ENCODE assay signal across 12 cellular contexts in genomic region chr5:123087173-123088030, GRCh38. TPM values are rescaled to one million over a fixed set of nuclear protein-coding genes. Genes with fewer than 3 reads are reported as not detected.
A peak's percentile ranks its signal among the peaks of the same experiment; 100 is the strongest.
DNase-seq lines count a peak whose midpoint lies in the region; ATAC-seq and TF ChIP-seq lines count a peak whose summit lies in the region.
"Had no signal": no experiment of that assay in that cellular context is flagged by ENCODE, and none has a peak within 500 bp of the region (broad histone marks: within the 10 kb centered on the region; RNA-seq: fewer than 3 reads in every experiment).

No MANE protein-coding gene starts in this region.

- H3K36me3 ChIP-seq in WERI-Rb-1: no peaks in the 10 kb centered on the region
- H3K36me3 ChIP-seq in smooth muscle cell (ENCODE audit: low read depth): no peaks in the 10 kb centered on the region
- H3K36me3 ChIP-seq in colonic mucosa: no peaks in the 10 kb centered on the region
- H3K36me3 ChIP-seq: ovary had no signal

- no peaks in the 10 kb centered on the region for H3F3A ChIP-seq in smooth muscle cell (ENCODE audit: low read depth)

- H3K27ac ChIP-seq in WERI-Rb-1 (no peak overlapping the region), smooth muscle cell (ENCODE audit: low read depth) (no peak overlapping the region), colonic mucosa (no peak overlapping the region)

- H3K4me2 ChIP-seq in smooth muscle cell: peak overlapping the region; percentile 91

- intact Hi-C loops in colonic mucosa (cut with DNase I): no loop called here

- H3K79me2 ChIP-seq in smooth muscle cell (ENCODE audit: low read depth): peaks cover 27% of the 10 kb centered on the region

- H3K4me1 Mint-ChIP-seq in activated T-cell treated with anti-CD3 and anti-CD28 coated beads, Interleukin-2, amount 50 U/mL, for 72 hours (ENCODE audit: low read depth): peaks cover 10% of the 10 kb centered on the region

- H3K27me3 Mint-ChIP-seq in activated T-cell treated with anti-CD3 and anti-CD28 coated beads, Interleukin-2, amount 50 U/mL, for 72 hours (ENCODE audit: low read depth): peaks cover 80% of the 10 kb centered on the region

- H2AFZ ChIP-seq in smooth muscle cell (ENCODE audit: low read depth): peak overlapping the region; percentile 75

- H3K9me3 Mint-ChIP-seq in activated T-cell treated with anti-CD3 and anti-CD28 coated beads, Interleukin-2, amount 50 U/mL, for 72 hours: no peaks in the 10 kb centered on the region

- H3K4me3 ChIP-seq in WERI-Rb-1 (ENCODE audit: low read depth, low read length) (peak overlapping the region; percentile 13), smooth muscle cell (peak overlapping the region; percentile 84), colonic mucosa (no peak overlapping the region)

- no peaks in the 10 kb centered on the region for H3K36me3 Mint-ChIP-seq in activated T-cell treated with anti-CD3 and anti-CD28 coated beads, Interleukin-2, amount 50 U/mL, for 72 hours (ENCODE audit: insufficient read depth in 2 of 2)

- 2% methylated on average over 32 of the region's 32 CpGs for WGBS in smooth muscle cell (ENCODE audit: low lambda C conversion rate)

- H3K27me3 ChIP-seq in WERI-Rb-1 (ENCODE audit: insufficient read depth, low read depth, severe bottlenecking): peaks cover 66% of the 10 kb centered on the region
- peaks cover 46% of the 10 kb centered on the region for H3K27me3 ChIP-seq in smooth muscle cell (ENCODE audit: low read depth)
- peaks cover 72% of the 10 kb centered on the region for H3K27me3 ChIP-seq in colonic mucosa
- H3K27me3 ChIP-seq: ovary had no signal

- no peak for ATAC-seq in activated T-cell treated with anti-CD3 and anti-CD28 coated beads, Interleukin-2, amount 50 U/mL, for 72 hours (replicated peaks in 1 of 2)
- ATAC-seq in GM19324 (IDR thresholded peaks at IDR 0.05; ENCODE audit: low FRiP score, unreplicated experiment) (no peak), HG03521 (IDR thresholded peaks at IDR 0.05; ENCODE audit: unreplicated experiment) (no peak)

- peaks cover 9% of the 10 kb centered on the region for H4K20me1 ChIP-seq in smooth muscle cell (ENCODE audit: low read depth)

- no peak for DNase-seq in activated T-cell treated with anti-CD3 and anti-CD28 coated beads, Interleukin-2, amount 50 U/mL, for 72 hours
- DNase-seq in activated T-cell treated with anti-CD3 and anti-CD28 coated beads, Interleukin-2, amount 50 U/mL, for 1 hour: no peak
- DNase-seq in WERI-Rb-1: peak; percentile 53
- DNase-seq in left kidney (ENCODE audit: low read depth, low spot score): peak; percentile 40
- no peak for DNase-seq in smooth muscle cell (lab: John Stamatoyannopoulos, UW; ENCODE audit: unreplicated experiment)
- DNase-seq in colonic mucosa: no peak
- DNase-seq: GDM1, NCI-H1417 treated with DMSO at 0.1 percent for 48 hours, NCI-H748 treated with DMSO at 0.1 percent for 48 hours had no signal

- peaks cover 12% of the 10 kb centered on the region for H3K4me1 ChIP-seq in smooth muscle cell (ENCODE audit: low read depth)
- peaks cover 4% of the 10 kb centered on the region for H3K4me1 ChIP-seq in colonic mucosa

- TF ChIP-seq CTCF in WERI-Rb-1 (IDR thresholded peaks at IDR 0.05; ENCODE audit: low read depth, low read length) (no peak), smooth muscle cell (IDR thresholded peaks at IDR 0.05; ENCODE audit: borderline replicate concordance, insufficient read depth, poor library complexity, severe bottlenecking) (no peak), colonic mucosa (IDR thresholded peaks at IDR 0.05) (no peak)

- H3K4me3 Mint-ChIP-seq in activated T-cell treated with anti-CD3 and anti-CD28 coated beads, Interleukin-2, amount 50 U/mL, for 72 hours: peak overlapping the region; percentile 79 to 86

- H3K9me3 ChIP-seq in WERI-Rb-1 (ENCODE audit: severe bottlenecking): no peaks in the 10 kb centered on the region
- H3K9me3 ChIP-seq in smooth muscle cell (replicated peaks; ENCODE audit: low read depth): no peaks in the 10 kb centered on the region
- no peaks in the 10 kb centered on the region for H3K9me3 ChIP-seq in colonic mucosa
- H3K9me3 ChIP-seq: ovary had no signal

- H3K9ac ChIP-seq in smooth muscle cell (ENCODE audit: low read depth) (no peak overlapping the region), colonic mucosa (ENCODE audit: low read depth in 2 of 2, low read length in 2 of 2) (no peak overlapping the region)

- H3K27ac Mint-ChIP-seq in activated T-cell treated with anti-CD3 and anti-CD28 coated beads, Interleukin-2, amount 50 U/mL, for 72 hours: no peak overlapping the region

RNA-seq across cellular contexts. Expression of gene PRDM6, which starts 1.6 kb away (rescaled TPM):
- 1 to 10 TPM in 1 of 2 donors, not detected in 1; 1.1 TPM for total RNA-seq in activated T-cell treated with anti-CD3 and anti-CD28 coated beads, Interleukin-2, amount 50 U/mL, for 72 hours
- 12.9 and 16.5 TPM in 2 replicates for total RNA-seq in smooth muscle cell
- 20.4 and 28.1 TPM in 2 replicates for polyA plus RNA-seq in smooth muscle cell
- 1 to 10 TPM; 1.6 to 2.7 TPM for total RNA-seq in colonic mucosa

RNA-seq across cellular contexts. Expression of gene PPIC, which starts 50.9 kb away (rescaled TPM):
- total RNA-seq in activated T-cell treated with anti-CD3 and anti-CD28 coated beads, Interleukin-2, amount 50 U/mL, for 72 hours: not detected
- 119 and 145 TPM in 2 replicates for total RNA-seq in smooth muscle cell
- 300 and 331 TPM in 2 replicates for polyA plus RNA-seq in smooth muscle cell
- total RNA-seq in colonic mucosa: 10 to 100 TPM; 33.7 to 84.8 TPM

Comparison
In these comparisons a context has a peak if more than half of its experiments do, and no peak if none do; other contexts are left out.
1. DNase-seq: peak in WERI-Rb-1 (single experiment) and left kidney (single experiment); none in activated T-cell treated with anti-CD3 and anti-CD28 coated beads, Interleukin-2, amount 50 U/mL, for 72 hours (0 of 2), activated T-cell treated with anti-CD3 and anti-CD28 coated beads, Interleukin-2, amount 50 U/mL, for 1 hour (single experiment), smooth muscle cell (single experiment) and colonic mucosa (single experiment).
2. RNA of gene PPIC, which starts 50.9 kb away (total RNA-seq): 119 to 145 TPM in smooth muscle cell and 33.7 to 84.8 TPM in colonic mucosa; not detected in activated T-cell treated with anti-CD3 and anti-CD28 coated beads, Interleukin-2, amount 50 U/mL, for 72 hours; every median in the first group is over 10 times any median in the second.